17 cellular contexts compared by ENCODE assay signal in genomic region chr7:44288811-44289340, GRCh38. TPM values are rescaled to one million over a fixed set of nuclear protein-coding genes. Genes with fewer than 3 reads are reported as not detected.
DNase-seq lines count a peak whose midpoint lies in the region; ATAC-seq and TF ChIP-seq lines count a peak whose summit lies in the region.
"Had no signal": no experiment of that assay in that cellular context is flagged by ENCODE, and none has a peak within 500 bp of the region (broad histone marks: within the 10 kb centered on the region; RNA-seq: fewer than 3 reads in every experiment).

No MANE protein-coding gene starts in this region.

- POLR2A ChIA-PET in RWPE1 (lab: Yijun Ruan, JAX; ENCODE audit: low non-redundant PET) = no interaction called here

- peaks cover 0 to 12% (median 6%) of the 10 kb centered on the region in 4 donors for H3K4me1 ChIP-seq in upper lobe of left lung
- H3K4me1 ChIP-seq: colonic mucosa, SJCRH30 had no signal

- H3K27ac ChIP-seq in upper lobe of left lung (no peak overlapping the region), RWPE1 (no peak overlapping the region)
- H3K27ac ChIP-seq: colonic mucosa, hepatocyte, SJCRH30 had no signal

- no peak for TF ChIP-seq POLR2A in upper lobe of left lung (IDR thresholded peaks at IDR 0.05)

- TF ChIP-seq CTCF in chondrocyte (IDR thresholded peaks at IDR 0.05) (no peak), upper lobe of left lung (IDR thresholded peaks at IDR 0.05) (no peak), RWPE1 (conservative IDR thresholded peaks at IDR 0.05; ENCODE audit: low read depth) (no peak)

- H3K9me3 Mint-ChIP-seq in chondrocyte (ENCODE audit: low read depth) = no peaks in the 10 kb centered on the region
- H3K9me3 Mint-ChIP-seq: naive thymus-derived CD8-positive, alpha-beta T cell had no signal

- H3K4me3 Mint-ChIP-seq in chondrocyte (ENCODE audit: unreplicated experiment) = no peak overlapping the region
- H3K4me3 Mint-ChIP-seq: naive thymus-derived CD8-positive, alpha-beta T cell had no signal

- H3K36me3 ChIP-seq in upper lobe of left lung = no peaks in the 10 kb centered on the region
- H3K36me3 ChIP-seq: colonic mucosa, SJCRH30 had no signal

- no peaks in the 10 kb centered on the region for H3K9me3 ChIP-seq in upper lobe of left lung
- H3K9me3 ChIP-seq: colonic mucosa, SJCRH30 had no signal

- peaks cover 25% of the 10 kb centered on the region for H3K27me3 Mint-ChIP-seq in chondrocyte (ENCODE audit: low read depth)

- H3K36me3 Mint-ChIP-seq in chondrocyte (ENCODE audit: low read depth) = no peaks in the 10 kb centered on the region
- H3K36me3 Mint-ChIP-seq: naive thymus-derived CD8-positive, alpha-beta T cell had no signal

- CTCF ChIA-PET in RWPE1 (lab: Yijun Ruan, JAX) = interaction anchor here (0.6 kb wide), 1 partner anchor 174 kb away, joined by 4 read pairs; no protein-coding TSS in a partner anchor

- no peak overlapping the region for H3K4me3 ChIP-seq in upper lobe of left lung
- H3K4me3 ChIP-seq: colonic mucosa, hepatocyte, SJCRH30 had no signal

- DNase-seq in activated gamma-delta T cell treated with Interleukin-2 at 50 U/mL for 16 hours (peak; percentile 1), activated gamma-delta T cell (lab: John Stamatoyannopoulos, UW) (no peak), chondrocyte (ENCODE audit: low spot score) (peak; percentile 86), mesenteric fat pad (ENCODE audit: low spot score) (peak; percentile 83), upper lobe of left lung (peak; percentile 14 to 59), RWPE1 (ENCODE audit: low spot score) (no peak), AG08396 (ENCODE audit: low spot score) (no peak)
- DNase-seq: colonic mucosa; erythroblast; GOT3; IMR-90; stimulated activated naive CD8-positive, alpha-beta T cell treated with anti-CD3 and anti-CD28 coated beads, Interleukin-15, Interleukin-2, amounts not matched to agents 100 U/mL and 50 U/mL, for 24 hours had no signal

- 89% methylated on average over 14 to 20 of the region's 20 CpGs for WGBS in upper lobe of left lung, 2 donors

- H3K27me3 ChIP-seq in upper lobe of left lung = peaks cover 0 to 1% (median under 1%) of the 10 kb centered on the region in 4 donors

- no peak overlapping the region for H3K27ac Mint-ChIP-seq in chondrocyte (ENCODE audit: unreplicated experiment)
- H3K27ac Mint-ChIP-seq: naive thymus-derived CD8-positive, alpha-beta T cell had no signal

- no peak for TF ChIP-seq EP300 in upper lobe of left lung (IDR thresholded peaks at IDR 0.05)

- ATAC-seq in upper lobe of left lung (ENCODE audit: low FRiP score in 2 of 2) (no peak), HG02840 (IDR thresholded peaks at IDR 0.05; ENCODE audit: low FRiP score, unreplicated experiment) (no peak)
- ATAC-seq: left colon; naive thymus-derived CD8-positive, alpha-beta T cell; stimulated activated naive CD8-positive, alpha-beta T cell treated with anti-CD3 and anti-CD28 coated beads, Interleukin-15, Interleukin-2, amounts not matched to agents 100 U/mL and 50 U/mL, for 24 hours had no signal

- no peaks in the 10 kb centered on the region for H3K4me1 Mint-ChIP-seq in chondrocyte (ENCODE audit: low read depth)
- H3K4me1 Mint-ChIP-seq: naive thymus-derived CD8-positive, alpha-beta T cell had no signal

RNA-seq across cellular contexts. Expression of gene CAMK2B, which starts 36.5 kb away (rescaled TPM):
- total RNA-seq in chondrocyte (0.27 to 0.82 TPM (median 0.48 TPM) in 3 replicates), mesenteric fat pad (1.2 TPM), upper lobe of left lung (1 to 10 TPM in 1 of 6 donors, under 1 TPM in 2, not detected in 3; 0.09 to 1.8 (median 0.27) TPM)
- total RNA-seq: naive thymus-derived CD8-positive, alpha-beta T cell had no signal

Comparison
In these comparisons a context has a peak if more than half of its experiments do, and no peak if none do; other contexts are left out.
1. DNase-seq: peak in activated gamma-delta T cell treated with Interleukin-2 at 50 U/mL for 16 hours (single experiment), chondrocyte (single experiment), mesenteric fat pad (single experiment) and upper lobe of left lung (2 of 2); none in activated gamma-delta T cell (single experiment), RWPE1 (single experiment) and AG08396 (single experiment).